20 cellular contexts compared by ENCODE assay signal in genomic region chr18:48612511-48612910, GRCh38.
DNase-seq lines count a peak whose midpoint lies in the region; TF ChIP-seq lines count a peak whose summit lies in the region.
"Had no signal": no experiment of that assay in that cellular context is flagged by ENCODE, and none has a peak within 500 bp of the region (broad histone marks: within the 10 kb centered on the region; RNA-seq: fewer than 3 reads in every experiment).

No MANE protein-coding gene starts in this region.

- H3K18ac ChIP-seq in neuronal stem cell (ENCODE audit: low read length), result peak overlapping the region; percentile 46

- H2BK15ac ChIP-seq in neuronal stem cell (ENCODE audit: low read length), result no peak overlapping the region

- H3K9me3 ChIP-seq in ascending aorta (no peaks in the 10 kb centered on the region), neuronal stem cell (replicated peaks in 1 of 2; ENCODE audit: control insufficient read depth in 2 of 2, insufficient read depth in 1 of 2, low read depth in 1 of 2, low read length in 2 of 2) (no peaks in the 10 kb centered on the region), testis (no peaks in the 10 kb centered on the region)
- H3K9me3 ChIP-seq: A549, BE2C had no signal

- H3K14ac ChIP-seq in neuronal stem cell (ENCODE audit: low read length), result no peak overlapping the region

- H3K9ac ChIP-seq in neuronal stem cell (ENCODE audit: low read depth, low read length, poor library complexity), result no peak overlapping the region

- H3K4me1 ChIP-seq in ascending aorta (peaks cover 23 to 50% of the 10 kb centered on the region in 2 donors), neuronal stem cell (ENCODE audit: control insufficient read depth in 2 of 2, insufficient read depth in 1 of 2, low read depth in 1 of 2, low read length in 2 of 2) (peaks cover 0 to 11% of the 10 kb centered on the region in 2 donors), testis (peaks cover 81% of the 10 kb centered on the region)
- H3K4me1 ChIP-seq: BE2C had no signal

- intact Hi-C loops in ascending aorta (cut with DNase I) (no loop called here), dorsolateral prefrontal cortex (cut with DNase I) (no loop called here), testis (cut with DNase I; ENCODE audit: low total_unique reads) (no loop called here)

- no peak overlapping the region for H4K91ac ChIP-seq in neuronal stem cell (ENCODE audit: low read depth, low read length, poor library complexity)

- H3K36me3 ChIP-seq in ascending aorta, result no peaks in the 10 kb centered on the region
- H3K36me3 ChIP-seq in neuronal stem cell (replicated peaks in 1 of 2; ENCODE audit: control insufficient read depth in 2 of 2, insufficient read depth in 2 of 2, low read length in 2 of 2), result no peaks in the 10 kb centered on the region
- H3K36me3 ChIP-seq in testis (ENCODE audit: low read depth, missing control alignments), result no peaks in the 10 kb centered on the region
- H3K36me3 ChIP-seq: BE2C had no signal

- H3K4ac ChIP-seq in neuronal stem cell (ENCODE audit: low read length), result no peak overlapping the region

- no CpG with 5 or more reads among the region's 6 CpGs for WGBS in neuronal stem cell (ENCODE audit: extremely low coverage in 2 of 2, insufficient read length in 2 of 2, insufficient replicate concordance in 1 of 2), 2 donors
- WGBS in testis, 2 donors, result 88 to 89% methylated on average over 6 of the region's 6 CpGs

- no peak overlapping the region for H3K4me3 ChIP-seq in ascending aorta
- no peak overlapping the region for H3K4me3 ChIP-seq in dorsolateral prefrontal cortex
- H3K4me3 ChIP-seq in neuronal stem cell (ENCODE audit: low read length in 2 of 2), result no peak overlapping the region
- no peak overlapping the region for H3K4me3 ChIP-seq in testis
- H3K4me3 ChIP-seq: A549 had no signal

- H3K27ac ChIP-seq in ascending aorta (peak overlapping the region; percentile 89), dorsolateral prefrontal cortex (peak overlapping the region; percentile 44 to 94 (median 84)), neuronal stem cell (replicated peaks; ENCODE audit: low read length) (no peak overlapping the region), testis (peak overlapping the region; percentile 72 to 82)

- H3K23ac ChIP-seq in neuronal stem cell (ENCODE audit: low read depth, low read length, poor library complexity), result no peak overlapping the region

- H3K4me2 ChIP-seq in neuronal stem cell (ENCODE audit: insufficient read depth, low read length, poor library complexity, severe bottlenecking), result no peak overlapping the region
- H3K4me2 ChIP-seq: A549 had no signal

- TF ChIP-seq CTCF in ascending aorta (IDR thresholded peaks at IDR 0.05) (no peak), dorsolateral prefrontal cortex (IDR thresholded peaks at IDR 0.05 in 54 of 56, conservative IDR thresholded peaks at IDR 0.05 in 2 of 56; ENCODE audit: low read depth in 1 of 56, partially characterized antibody in 56 of 56) (no peak), testis (IDR thresholded peaks at IDR 0.05) (no peak)

- no peak overlapping the region for H2BK5ac ChIP-seq in neuronal stem cell (ENCODE audit: low read length)

- H2BK12ac ChIP-seq in neuronal stem cell (ENCODE audit: low read length), result no peak overlapping the region

- DNase-seq in ascending aorta (ENCODE audit: low spot score in 2 of 2) (no peak), dorsolateral prefrontal cortex (no peak), neuronal stem cell (ENCODE audit: low spot score) (no peak), testis (no peak), NCI-H526 treated with DMSO at 0.1 percent for 48 hours (lab: John Stamatoyannopoulos, UW) (no peak), NCI-H2081 (lab: John Stamatoyannopoulos, UW) (no peak), GM19238 (ENCODE audit: insufficient read length, low spot score) (no peak)
- DNase-seq in stimulated activated CD4-positive, alpha-beta T cell treated with anti-CD3 and anti-CD28 coated beads, Interleukin-15, amount 100 ng/mL, for 24 hours, result no peak
- DNase-seq: BE2C, DMS53, GDM1, H9, HFFc6, MV-4-11, NCI-H1694, NCI-H2081 treated with DMSO at 0.1 percent for 48 hours, NCI-H2171 treated with DMSO at 0.1 percent for 48 hours, NCI-H524 treated with DMSO at 0.1 percent for 48 hours, OCI-M1 had no signal

- no peak overlapping the region for H2BK120ac ChIP-seq in neuronal stem cell (ENCODE audit: low read depth, low read length)

- TF ChIP-seq POLR2A in testis (IDR thresholded peaks at IDR 0.05), result no peak

- no peaks in the 10 kb centered on the region for H3K79me1 ChIP-seq in neuronal stem cell (ENCODE audit: low read depth, low read length)

- H2AK5ac ChIP-seq in neuronal stem cell (ENCODE audit: low read depth, low read length), result no peak overlapping the region

- no peak overlapping the region for H2AFZ ChIP-seq in neuronal stem cell (ENCODE audit: low read length)

- H3K27me3 ChIP-seq in ascending aorta (no peaks in the 10 kb centered on the region), dorsolateral prefrontal cortex (no peaks in the 10 kb centered on the region), neuronal stem cell (ENCODE audit: control insufficient read depth in 3 of 3, insufficient read depth in 3 of 3, low read depth in 1 of 3, low read length in 3 of 3) (no peaks in the 10 kb centered on the region), testis (no peaks in the 10 kb centered on the region)
- H3K27me3 ChIP-seq: BE2C had no signal

- H4K8ac ChIP-seq in neuronal stem cell (ENCODE audit: low read depth, low read length), result no peak overlapping the region
